ENCODE assay signal across 1 cellular context in the genomic region with DNA sequence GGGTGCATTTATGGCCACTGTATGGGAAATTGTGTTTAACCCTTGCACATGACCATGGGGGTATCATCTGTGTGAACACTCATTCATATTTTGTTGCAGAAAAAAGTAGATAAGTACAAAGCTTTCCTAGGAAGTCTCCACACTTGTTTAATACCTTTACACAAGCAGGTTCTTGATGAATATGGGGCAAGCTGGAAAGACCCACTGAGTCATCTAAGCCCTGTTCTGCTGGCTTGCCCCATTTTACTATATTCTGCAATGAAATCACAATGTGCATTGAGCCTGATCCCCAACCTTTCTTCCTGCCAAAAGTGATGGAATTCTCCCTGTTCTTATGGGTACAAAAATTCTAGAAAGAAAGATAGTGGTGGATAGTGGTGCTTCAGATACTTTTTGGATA.
TF ChIP-seq lines count a peak whose summit lies in the region.

No MANE protein-coding gene starts in this region.

TF ChIP-seq in GM12878, 131 proteins besides CTCF, POLR2A, EP300 and RAD21:
- no peak for TF ChIP-seq MYB (IDR thresholded peaks at IDR 0.05; ENCODE audit: borderline replicate concordance, low read depth, low read length)
- TF ChIP-seq, protein P1, sequence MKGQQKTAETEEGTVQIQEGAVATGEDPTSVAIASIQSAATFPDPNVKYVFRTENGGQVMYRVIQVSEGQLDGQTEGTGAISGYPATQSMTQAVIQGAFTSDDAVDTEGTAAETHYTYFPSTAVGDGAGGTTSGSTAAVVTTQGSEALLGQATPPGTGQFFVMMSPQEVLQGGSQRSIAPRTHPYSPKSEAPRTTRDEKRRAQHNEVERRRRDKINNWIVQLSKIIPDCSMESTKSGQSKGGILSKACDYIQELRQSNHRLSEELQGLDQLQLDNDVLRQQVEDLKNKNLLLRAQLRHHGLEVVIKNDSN (IDR thresholded peaks at IDR 0.05; ENCODE audit: borderline replicate concordance, extremely low read length, insufficient read depth, low read depth, low read length): no peak
- no peak for TF ChIP-seq NR2C2 (IDR thresholded peaks at IDR 0.05; ENCODE audit: borderline replicate concordance, control insufficient read depth, insufficient read length, low read depth)
- no peak for TF ChIP-seq STAT1 (conservative IDR thresholded peaks at IDR 0.05)
- TF ChIP-seq, protein P2, sequence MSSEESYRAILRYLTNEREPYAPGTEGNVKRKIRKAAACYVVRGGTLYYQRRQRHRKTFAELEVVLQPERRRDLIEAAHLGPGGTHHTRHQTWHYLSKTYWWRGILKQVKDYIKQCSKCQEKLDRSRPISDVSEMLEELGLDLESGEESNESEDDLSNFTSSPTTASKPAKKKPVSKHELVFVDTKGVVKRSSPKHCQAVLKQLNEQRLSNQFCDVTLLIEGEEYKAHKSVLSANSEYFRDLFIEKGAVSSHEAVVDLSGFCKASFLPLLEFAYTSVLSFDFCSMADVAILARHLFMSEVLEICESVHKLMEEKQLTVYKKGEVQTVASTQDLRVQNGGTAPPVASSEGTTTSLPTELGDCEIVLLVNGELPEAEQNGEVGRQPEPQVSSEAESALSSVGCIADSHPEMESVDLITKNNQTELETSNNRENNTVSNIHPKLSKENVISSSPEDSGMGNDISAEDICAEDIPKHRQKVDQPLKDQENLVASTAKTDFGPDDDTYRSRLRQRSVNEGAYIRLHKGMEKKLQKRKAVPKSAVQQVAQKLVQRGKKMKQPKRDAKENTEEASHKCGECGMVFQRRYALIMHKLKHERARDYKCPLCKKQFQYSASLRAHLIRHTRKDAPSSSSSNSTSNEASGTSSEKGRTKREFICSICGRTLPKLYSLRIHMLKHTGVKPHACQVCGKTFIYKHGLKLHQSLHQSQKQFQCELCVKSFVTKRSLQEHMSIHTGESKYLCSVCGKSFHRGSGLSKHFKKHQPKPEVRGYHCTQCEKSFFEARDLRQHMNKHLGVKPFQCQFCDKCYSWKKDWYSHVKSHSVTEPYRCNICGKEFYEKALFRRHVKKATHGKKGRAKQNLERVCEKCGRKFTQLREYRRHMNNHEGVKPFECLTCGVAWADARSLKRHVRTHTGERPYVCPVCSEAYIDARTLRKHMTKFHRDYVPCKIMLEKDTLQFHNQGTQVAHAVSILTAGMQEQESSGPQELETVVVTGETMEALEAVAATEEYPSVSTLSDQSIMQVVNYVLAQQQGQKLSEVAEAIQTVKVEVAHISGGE (CRISPR knock-in tag; IDR thresholded peaks at IDR 0.05): no peak
- TF ChIP-seq, protein P3, sequence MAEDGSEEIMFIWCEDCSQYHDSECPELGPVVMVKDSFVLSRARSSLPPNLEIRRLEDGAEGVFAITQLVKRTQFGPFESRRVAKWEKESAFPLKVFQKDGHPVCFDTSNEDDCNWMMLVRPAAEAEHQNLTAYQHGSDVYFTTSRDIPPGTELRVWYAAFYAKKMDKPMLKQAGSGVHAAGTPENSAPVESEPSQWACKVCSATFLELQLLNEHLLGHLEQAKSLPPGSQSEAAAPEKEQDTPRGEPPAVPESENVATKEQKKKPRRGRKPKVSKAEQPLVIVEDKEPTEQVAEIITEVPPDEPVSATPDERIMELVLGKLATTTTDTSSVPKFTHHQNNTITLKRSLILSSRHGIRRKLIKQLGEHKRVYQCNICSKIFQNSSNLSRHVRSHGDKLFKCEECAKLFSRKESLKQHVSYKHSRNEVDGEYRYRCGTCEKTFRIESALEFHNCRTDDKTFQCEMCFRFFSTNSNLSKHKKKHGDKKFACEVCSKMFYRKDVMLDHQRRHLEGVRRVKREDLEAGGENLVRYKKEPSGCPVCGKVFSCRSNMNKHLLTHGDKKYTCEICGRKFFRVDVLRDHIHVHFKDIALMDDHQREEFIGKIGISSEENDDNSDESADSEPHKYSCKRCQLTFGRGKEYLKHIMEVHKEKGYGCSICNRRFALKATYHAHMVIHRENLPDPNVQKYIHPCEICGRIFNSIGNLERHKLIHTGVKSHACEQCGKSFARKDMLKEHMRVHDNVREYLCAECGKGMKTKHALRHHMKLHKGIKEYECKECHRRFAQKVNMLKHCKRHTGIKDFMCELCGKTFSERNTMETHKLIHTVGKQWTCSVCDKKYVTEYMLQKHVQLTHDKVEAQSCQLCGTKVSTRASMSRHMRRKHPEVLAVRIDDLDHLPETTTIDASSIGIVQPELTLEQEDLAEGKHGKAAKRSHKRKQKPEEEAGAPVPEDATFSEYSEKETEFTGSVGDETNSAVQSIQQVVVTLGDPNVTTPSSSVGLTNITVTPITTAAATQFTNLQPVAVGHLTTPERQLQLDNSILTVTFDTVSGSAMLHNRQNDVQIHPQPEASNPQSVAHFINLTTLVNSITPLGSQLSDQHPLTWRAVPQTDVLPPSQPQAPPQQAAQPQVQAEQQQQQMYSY (CRISPR knock-in tag; IDR thresholded peaks at IDR 0.05): no peak
- TF ChIP-seq ZNF217 (IDR thresholded peaks at IDR 0.05): no peak
- TF ChIP-seq, protein P4, sequence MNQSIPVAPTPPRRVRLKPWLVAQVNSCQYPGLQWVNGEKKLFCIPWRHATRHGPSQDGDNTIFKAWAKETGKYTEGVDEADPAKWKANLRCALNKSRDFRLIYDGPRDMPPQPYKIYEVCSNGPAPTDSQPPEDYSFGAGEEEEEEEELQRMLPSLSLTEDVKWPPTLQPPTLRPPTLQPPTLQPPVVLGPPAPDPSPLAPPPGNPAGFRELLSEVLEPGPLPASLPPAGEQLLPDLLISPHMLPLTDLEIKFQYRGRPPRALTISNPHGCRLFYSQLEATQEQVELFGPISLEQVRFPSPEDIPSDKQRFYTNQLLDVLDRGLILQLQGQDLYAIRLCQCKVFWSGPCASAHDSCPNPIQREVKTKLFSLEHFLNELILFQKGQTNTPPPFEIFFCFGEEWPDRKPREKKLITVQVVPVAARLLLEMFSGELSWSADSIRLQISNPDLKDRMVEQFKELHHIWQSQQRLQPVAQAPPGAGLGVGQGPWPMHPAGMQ (IDR thresholded peaks at IDR 0.05; ENCODE audit: borderline replicate concordance): no peak
